16 cellular contexts compared by ENCODE assay signal in genomic region chr3:148582126-148582525, GRCh38.
DNase-seq lines count a peak whose midpoint lies in the region; ATAC-seq and TF ChIP-seq lines count a peak whose summit lies in the region.
"Had no signal": no experiment of that assay in that cellular context is flagged by ENCODE, and none has a peak within 500 bp of the region (broad histone marks: within the 10 kb centered on the region; RNA-seq: fewer than 3 reads in every experiment).

No MANE protein-coding gene starts in this region.

- 20% methylated on average over 1 of the region's 1 CpG for WGBS in esophagus muscularis mucosa

- TF ChIP-seq CTCF in cardiac fibroblast (IDR thresholded peaks at IDR 0.05; ENCODE audit: low read depth, low read length) (no peak), esophagus muscularis mucosa (IDR thresholded peaks at IDR 0.05) (no peak), left ventricle myocardium inferior (IDR thresholded peaks at IDR 0.05; ENCODE audit: borderline replicate concordance) (no peak)

- TF ChIP-seq EP300 in esophagus muscularis mucosa (IDR thresholded peaks at IDR 0.05): no peak

- DNase-seq in cardiac fibroblast (ENCODE audit: low read depth in 2 of 2) (peak; percentile 25 to 76), esophagus muscularis mucosa (ENCODE audit: extremely low spot score) (no peak), left ventricle myocardium inferior (no peak), stromal cell of bone marrow (ENCODE audit: low read depth) (peak; percentile 73), SHP77 treated with DMSO at 0.1 percent for 48 hours (lab: John Stamatoyannopoulos, UW) (no peak)
- DNase-seq: CD8-positive, alpha-beta memory T cell; H7; Karpas-422; MM.1S; NCI-H1105 treated with DMSO at 0.1 percent for 48 hours; NCI-H187; NCI-H446; NCI-H748 treated with DMSO at 0.1 percent for 48 hours; SHP77 had no signal

- peaks cover 0 to 19% (median 17%) of the 10 kb centered on the region in 4 donors for H3K4me1 ChIP-seq in esophagus muscularis mucosa
- no peaks in the 10 kb centered on the region for H3K4me1 ChIP-seq in left ventricle myocardium inferior

- ATAC-seq in GM18858 (IDR thresholded peaks at IDR 0.05; ENCODE audit: unreplicated experiment) (no peak), HG02970 (IDR thresholded peaks at IDR 0.05; ENCODE audit: low FRiP score, unreplicated experiment) (no peak)

- peak overlapping the region in 3 of 4 donors; percentile 4 to 29 (median 25) for H3K27ac ChIP-seq in esophagus muscularis mucosa (replicated peaks in 1 of 4)
- H3K27ac ChIP-seq in left ventricle myocardium inferior (replicated peaks): peak overlapping the region; percentile 11

- H3K36me3 ChIP-seq in esophagus muscularis mucosa (no peaks in the 10 kb centered on the region), left ventricle myocardium inferior (no peaks in the 10 kb centered on the region)

- H3K4me3 ChIP-seq in cardiac fibroblast (replicated peaks in 1 of 2; ENCODE audit: low read depth in 2 of 2, low read length in 2 of 2) (no peak overlapping the region), esophagus muscularis mucosa (no peak overlapping the region), left ventricle myocardium inferior (no peak overlapping the region)

- TF ChIP-seq POLR2A in esophagus muscularis mucosa (IDR thresholded peaks at IDR 0.05; ENCODE audit: low read depth): no peak

- H3K9me3 ChIP-seq in esophagus muscularis mucosa (no peaks in the 10 kb centered on the region), left ventricle myocardium inferior (replicated peaks) (peaks cover 11% of the 10 kb centered on the region)

- H3K27me3 ChIP-seq in esophagus muscularis mucosa (no peaks in the 10 kb centered on the region), left ventricle myocardium inferior (ENCODE audit: low read depth) (no peaks in the 10 kb centered on the region)

- intact Hi-C loops in esophagus muscularis mucosa (cut with DNase I): no loop called here
- intact Hi-C loops in left ventricle myocardium inferior (cut with micrococcal nuclease): no loop called here

Comparison
In these comparisons a context has a peak if more than half of its experiments do, and no peak if none do; other contexts are left out.
1. DNase-seq: peak in cardiac fibroblast (2 of 2) and stromal cell of bone marrow (single experiment); none in esophagus muscularis mucosa (single experiment), left ventricle myocardium inferior (single experiment) and SHP77 treated with DMSO at 0.1 percent for 48 hours (single experiment).